ENCODE assay signal across 8 cellular contexts in the genomic region with DNA sequence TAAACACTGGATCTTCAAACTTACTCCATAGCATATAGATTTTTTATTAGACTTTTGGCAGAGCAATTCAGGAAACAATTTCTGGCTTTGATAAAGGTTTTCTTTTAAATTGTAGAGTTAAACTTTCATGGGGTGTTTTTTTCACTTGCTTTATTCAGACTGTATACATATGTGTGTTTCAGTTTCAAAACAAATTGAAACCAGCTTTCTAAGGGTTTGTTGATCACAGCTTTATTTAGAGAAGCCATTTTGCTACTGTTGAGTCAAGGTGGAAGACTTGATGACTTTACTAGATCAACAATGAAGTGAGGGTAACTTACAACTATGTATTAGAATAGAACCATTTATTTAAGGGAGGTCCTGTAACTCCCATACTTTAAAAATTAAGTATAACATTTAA.
DNase-seq lines count a peak whose midpoint lies in the region; ATAC-seq and TF ChIP-seq lines count a peak whose summit lies in the region.

No MANE protein-coding gene starts in this region.

- in situ Hi-C loops in GM13977 (cut with MboI; ENCODE audit: low pct_unique_long_range_greater_than_20kb, low sequenced_read_pairs, unreplicated experiment): no loop called here

- DNase-seq in GM13977 (ENCODE audit: low spot score) (peak; percentile 71), fibroblast of peridontal ligament (ENCODE audit: extremely low read depth) (peak; percentile 36), pons (ENCODE audit: low spot score) (no peak), foreskin fibroblast (no peak), cerebellar cortex (ENCODE audit: low spot score) (no peak), HCEC 1CT (no peak)

- ATAC-seq in GM21447 (IDR thresholded peaks at IDR 0.05; ENCODE audit: unreplicated experiment) (peak; percentile 56), HG03469 (IDR thresholded peaks at IDR 0.05; ENCODE audit: unreplicated experiment) (peak; percentile 49)

- H3K4me3 ChIP-seq in foreskin fibroblast (ENCODE audit: low read depth in 1 of 2, low read length in 2 of 2): no peak overlapping the region

- TF ChIP-seq CTCF in GM13977 (IDR thresholded peaks at IDR 0.05; ENCODE audit: extremely low read depth, insufficient read depth, missing control alignments) (no peak), foreskin fibroblast (IDR thresholded peaks at IDR 0.05; ENCODE audit: low read depth, low read length) (no peak)

Comparison
In these comparisons a context has a peak if more than half of its experiments do, and no peak if none do; other contexts are left out.
1. DNase-seq: peak in GM13977 (single experiment) and fibroblast of peridontal ligament (single experiment); none in pons (single experiment), foreskin fibroblast (0 of 2), cerebellar cortex (single experiment) and HCEC 1CT (single experiment).